In genomic region chr17:73542323-73542722, GRCh38 we compare ENCODE assay signal across 16 cellular contexts.
"Had no signal": no experiment of that assay in that cellular context is flagged by ENCODE, and none has a peak within 500 bp of the region (broad histone marks: within the 10 kb centered on the region; RNA-seq: fewer than 3 reads in every experiment).

No MANE protein-coding gene starts in this region.

- H3K27me3 ChIP-seq: heart right ventricle, left lung, neutrophil, spleen, transverse colon had no signal

- H3K27ac ChIP-seq: heart right ventricle, left lung, neutrophil, spleen, thoracic aorta, transverse colon had no signal

- H3K4me3 ChIP-seq: heart right ventricle, left lung, lung, spleen, thoracic aorta, transverse colon had no signal

- H3K9me3 ChIP-seq: heart right ventricle, left lung, neutrophil, spleen, thoracic aorta, transverse colon had no signal

- H3K36me3 ChIP-seq: heart right ventricle, left lung, neutrophil, spleen, thoracic aorta, transverse colon had no signal

- DNase-seq: cortex of kidney; dorsolateral prefrontal cortex; effector memory CD4-positive, alpha-beta T cell; heart right ventricle; mesenchymal stem cell; naive B cell; spleen; stimulated activated CD4-positive, alpha-beta T cell treated with anti-CD3 and anti-CD28 coated beads, Interleukin-2, amount 100 ng/mL, for 24 hours; stimulated activated CD4-positive, alpha-beta T cell treated with anti-CD3 and anti-CD28 coated beads, Interleukin-4, amount 100 ng/mL, for 4 hours; stimulated activated naive B cell treated with anti-CD40 and anti-IgM and Interleukin-4, amounts not matched to agents 10 μg/mL and 1 μg/mL and 100 μg/mL, for 72 hours; stimulated activated naive CD8-positive, alpha-beta T cell treated with anti-CD3 and anti-CD28 coated beads, Interleukin-15, amount 100 ng/mL, for 72 hours; transverse colon had no signal

- H3K4me1 ChIP-seq: transverse colon had no signal
